Comparison of ENCODE assay signal across 8 cellular contexts in genomic region chrX:153885968-153886903, GRCh38. TPM values are rescaled to one million over a fixed set of nuclear protein-coding genes. Genes with fewer than 3 reads are reported as not detected.
DNase-seq lines count a peak whose midpoint lies in the region; ATAC-seq, FAIRE-seq and TF ChIP-seq lines count a peak whose summit lies in the region.

TSS of gene L1CAM (minus strand) at chrX:153886173. CDS start at chrX:153875836, 10,337 bp downstream.

- H4K20me1 ChIP-seq in astrocyte (ENCODE audit: insufficient read depth, low read length), result no peaks in the 10 kb centered on the region
- H4K20me1 ChIP-seq in Karpas-422 (ENCODE audit: insufficient read depth, low read depth, low read length), result no peaks in the 10 kb centered on the region

- DNase-seq in BJ (ENCODE audit: low read depth), result no peak
- DNase-seq in HK-2 (ENCODE audit: unreplicated experiment), result peak; percentile 66
- DNase-seq in astrocyte (ENCODE audit: low read depth), result no peak
- no peak for DNase-seq in mesothelial cell of epicardium (ENCODE audit: low spot score in 2 of 2, unreplicated experiment in 2 of 2)
- DNase-seq in germinal center (ENCODE audit: low spot score), result no peak
- DNase-seq in SIG-M5 treated with dmso at 0.1 percent for 504 hours (lab: John Stamatoyannopoulos, UW; ENCODE audit: unreplicated experiment), result no peak
- no peak for DNase-seq in Karpas-422

- CTCF ChIA-PET in BJ (lab: Yijun Ruan, JAX), result interaction anchor here (1.0 kb wide), 1 partner anchor 14 kb away, joined by 4 read pairs; no protein-coding TSS in a partner anchor

- H3K27ac ChIP-seq in astrocyte (ENCODE audit: low read depth, low read length), result no peak within 1 kb of the TSS
- H3K27ac ChIP-seq in Karpas-422 (ENCODE audit: low read length), result no peak within 1 kb of the TSS

- no peak for FAIRE-seq in astrocyte (lab: Jason Lieb, UNC)

- H3K36me3 ChIP-seq in BJ (ENCODE audit: control insufficient read depth, insufficient read depth, low read length), result peaks cover 1% of the 10 kb centered on the region; the same call in 1 of the 2 replicates
- H3K36me3 ChIP-seq in astrocyte (ENCODE audit: insufficient read depth, low read length), result no peaks in the 10 kb centered on the region
- no peaks in the 10 kb centered on the region for H3K36me3 ChIP-seq in Karpas-422 (ENCODE audit: insufficient read depth, low read length)

- H3K4me1 ChIP-seq in astrocyte (ENCODE audit: insufficient read depth, low read length) (peaks cover 5% of the 10 kb centered on the region), Karpas-422 (ENCODE audit: low read length) (no peaks in the 10 kb centered on the region)

- POLR2A ChIA-PET in BJ (lab: Charles Lee), result no interaction called here

- H3K4me2 ChIP-seq in astrocyte (ENCODE audit: low read length) (no peak within 1 kb of the TSS), Karpas-422 (ENCODE audit: low read depth, low read length, poor library complexity, severe bottlenecking) (no peak within 1 kb of the TSS)

- H3K9me3 ChIP-seq in astrocyte (ENCODE audit: insufficient read depth, low read depth, low read length) (no peaks in the 10 kb centered on the region), Karpas-422 (ENCODE audit: low read length) (no peaks in the 10 kb centered on the region)

- TF ChIP-seq CTCF in BJ (IDR thresholded peaks at IDR 0.05; ENCODE audit: insufficient read depth, low read depth, low read length) (no peak), astrocyte (IDR thresholded peaks at IDR 0.05; ENCODE audit: insufficient read depth, low read depth, low read length) (no peak), mesothelial cell of epicardium (IDR thresholded peaks at IDR 0.05; ENCODE audit: unreplicated experiment) (no peak)

- peak within 1 kb of the TSS; percentile 56 for H3K4me3 ChIP-seq in BJ (ENCODE audit: low read depth, low read length)
- no peak within 1 kb of the TSS for H3K4me3 ChIP-seq in astrocyte (ENCODE audit: insufficient read depth, low read depth, low read length)
- no peak within 1 kb of the TSS for H3K4me3 ChIP-seq in Karpas-422 (ENCODE audit: low read length)

- peaks cover 1% of the 10 kb centered on the region for H3K4me1 Mint-ChIP-seq in astrocyte (ENCODE audit: low read depth, unreplicated experiment)
- H3K4me1 Mint-ChIP-seq in mesothelial cell of epicardium, result no peaks in the 10 kb centered on the region

- H3K27me3 ChIP-seq in BJ (ENCODE audit: control insufficient read depth, insufficient read depth, low read length) (no peaks in the 10 kb centered on the region), astrocyte (ENCODE audit: insufficient read depth, low read length) (peaks cover 12% of the 10 kb centered on the region), Karpas-422 (ENCODE audit: low read length) (no peaks in the 10 kb centered on the region)

- H3K27ac Mint-ChIP-seq in astrocyte (ENCODE audit: unreplicated experiment) (no peak within 1 kb of the TSS), mesothelial cell of epicardium (no peak within 1 kb of the TSS)

- H3K9me2 ChIP-seq in Karpas-422 (replicated peaks; ENCODE audit: insufficient read depth, low read length), result no peaks in the 10 kb centered on the region

- H3K9ac ChIP-seq in astrocyte (ENCODE audit: low read length), result no peak within 1 kb of the TSS
- no peak within 1 kb of the TSS for H3K9ac ChIP-seq in Karpas-422 (ENCODE audit: low read length)

- H3K36me3 Mint-ChIP-seq in astrocyte (ENCODE audit: low read depth, unreplicated experiment) (no peaks in the 10 kb centered on the region), mesothelial cell of epicardium (no peaks in the 10 kb centered on the region)

- no peak for ATAC-seq in HG02840 (IDR thresholded peaks at IDR 0.05; ENCODE audit: low FRiP score, unreplicated experiment)

- peaks cover 4% of the 10 kb centered on the region for H3K27me3 Mint-ChIP-seq in astrocyte (ENCODE audit: low read depth, unreplicated experiment)
- peaks cover 59% of the 10 kb centered on the region for H3K27me3 Mint-ChIP-seq in mesothelial cell of epicardium (ENCODE audit: low read depth)

- H2AFZ ChIP-seq in astrocyte (ENCODE audit: low read depth, low read length), result no peak within 1 kb of the TSS
- no peak within 1 kb of the TSS for H2AFZ ChIP-seq in Karpas-422 (ENCODE audit: low read length)

- H3K4me3 Mint-ChIP-seq in astrocyte (ENCODE audit: unreplicated experiment) (peak within 1 kb of the TSS; percentile 81), mesothelial cell of epicardium (peak within 1 kb of the TSS; percentile 47)

- H3K9me3 Mint-ChIP-seq in astrocyte (ENCODE audit: unreplicated experiment), result peaks cover 3% of the 10 kb centered on the region
- peaks cover 10% of the 10 kb centered on the region for H3K9me3 Mint-ChIP-seq in mesothelial cell of epicardium

- H3K79me2 ChIP-seq in astrocyte (ENCODE audit: insufficient read depth, low read length) (no peaks in the 10 kb centered on the region), Karpas-422 (ENCODE audit: low read length) (no peaks in the 10 kb centered on the region)

RNA-seq across cellular contexts. Expression of gene L1CAM, which starts in this region (rescaled TPM):
- polyA plus RNA-seq in BJ (2011; rRNA removed), result 23.5 and 62.0 TPM in 2 replicates
- 34.8 and 60.7 TPM in 2 replicates for polyA minus RNA-seq in BJ (2011; rRNA and poly(A)+ RNA removed)
- total RNA-seq in astrocyte (347 and 353 TPM in 2 replicates), mesothelial cell of epicardium (1.4 to 2.1 TPM (median 2.1 TPM) in 3 replicates)
- total RNA-seq in Karpas-422 (2014; rRNA removed; shearing (Covaris generic); ENCODE audit: low replicate concordance), result not detected in 2 replicates

Comparison
In these comparisons a context has a peak if more than half of its experiments do, and no peak if none do; other contexts are left out.
1. RNA of gene L1CAM (total RNA-seq): 347 to 353 TPM in astrocyte; 1.4 to 2.1 TPM in mesothelial cell of epicardium and not detected in Karpas-422; every median in the first group is over 100 times any median in the second.